Comparison of ENCODE assay signal across 9 cellular contexts in genomic region chr4:87985097-87985886, GRCh38. TPM values are rescaled to one million over a fixed set of nuclear protein-coding genes. Genes with fewer than 3 reads are reported as not detected.
A peak's percentile ranks its signal among the peaks of the same experiment; 100 is the strongest.
DNase-seq lines count a peak whose midpoint lies in the region; ATAC-seq and TF ChIP-seq lines count a peak whose summit lies in the region.
"Had no signal": no experiment of that assay in that cellular context is flagged by ENCODE, and none has a peak within 500 bp of the region (broad histone marks: within the 10 kb centered on the region; RNA-seq: fewer than 3 reads in every experiment).

No MANE protein-coding gene starts in this region.

- H3K36me3 ChIP-seq in brain microvascular endothelial cell (replicated peaks) = no peaks in the 10 kb centered on the region

- TF ChIP-seq CTCF in brain microvascular endothelial cell (IDR thresholded peaks at IDR 0.05; ENCODE audit: low read depth, low read length, missing control alignments) = peak; percentile 91

- H3K27me3 ChIP-seq in brain microvascular endothelial cell (replicated peaks) = no peaks in the 10 kb centered on the region

- H3K4me1 Mint-ChIP-seq in immature natural killer cell = no peaks in the 10 kb centered on the region

- H3K27ac ChIP-seq in brain microvascular endothelial cell = no peak overlapping the region

- H3K27me3 Mint-ChIP-seq in immature natural killer cell (ENCODE audit: low read depth in 3 of 3) = peaks cover 0 to 10% (median 2%) of the 10 kb centered on the region in 3 donors

- H3K36me3 Mint-ChIP-seq in immature natural killer cell = no peaks in the 10 kb centered on the region

- ATAC-seq in GM19397 (IDR thresholded peaks at IDR 0.05; ENCODE audit: unreplicated experiment) = peak; percentile 87

- no peak overlapping the region for H3K27ac Mint-ChIP-seq in immature natural killer cell
- H3K27ac Mint-ChIP-seq: T-helper 1 cell treated with Interleukin-12 subunit alpha and Interleukin-12 subunit beta and Interleukin-4 antibody, amounts not matched to agents 30 μg/mL and 1 μg/mL, for 36 hours had no signal

- no peak overlapping the region for H3K4me3 Mint-ChIP-seq in immature natural killer cell
- H3K4me3 Mint-ChIP-seq: T-helper 1 cell treated with Interleukin-12 subunit alpha and Interleukin-12 subunit beta and Interleukin-4 antibody, amounts not matched to agents 30 μg/mL and 1 μg/mL, for 36 hours had no signal

- H3K4me3 ChIP-seq in brain microvascular endothelial cell (ENCODE audit: low read depth, low read length) = no peak overlapping the region

- no peaks in the 10 kb centered on the region for H3K9me3 Mint-ChIP-seq in immature natural killer cell
- H3K9me3 Mint-ChIP-seq: T-helper 1 cell treated with Interleukin-12 subunit alpha and Interleukin-12 subunit beta and Interleukin-4 antibody, amounts not matched to agents 30 μg/mL and 1 μg/mL, for 36 hours had no signal

- in situ Hi-C loops in brain microvascular endothelial cell (cut with HindIII; ENCODE audit: low pct_ligation_motif_present, low sequenced_read_pairs) = no loop called here

- DNase-seq in DMS153 (lab: John Stamatoyannopoulos, UW) (peak; percentile 63), HK-2 (ENCODE audit: unreplicated experiment) (peak; percentile 79), RKO (ENCODE audit: low spot score) (peak; percentile 55), brain microvascular endothelial cell (peak; percentile 40), immature natural killer cell (peak in 2 of 3 donors; percentile 25 to 26), NCI-H446 treated with DMSO at 0.1 percent for 48 hours (lab: John Stamatoyannopoulos, UW) (no peak)
- peak; percentile 27 for DNase-seq in stimulated activated CD4-positive, alpha-beta T cell treated with anti-CD3 and anti-CD28 coated beads, Interleukin-4, amount 100 ng/mL, for 24 hours

RNA-seq across cellular contexts. Expression of gene SPP1, which starts 9.8 kb away (rescaled TPM):
- not detected for polyA plus RNA-seq in immature natural killer cell

RNA-seq across cellular contexts. Expression of gene PKD2, which starts 22.1 kb away (rescaled TPM):
- 1 to 10 TPM; 1.2 to 2.7 (median 1.2) TPM for polyA plus RNA-seq in immature natural killer cell
